Comparison of ENCODE assay signal across 19 cellular contexts in the genomic region with DNA sequence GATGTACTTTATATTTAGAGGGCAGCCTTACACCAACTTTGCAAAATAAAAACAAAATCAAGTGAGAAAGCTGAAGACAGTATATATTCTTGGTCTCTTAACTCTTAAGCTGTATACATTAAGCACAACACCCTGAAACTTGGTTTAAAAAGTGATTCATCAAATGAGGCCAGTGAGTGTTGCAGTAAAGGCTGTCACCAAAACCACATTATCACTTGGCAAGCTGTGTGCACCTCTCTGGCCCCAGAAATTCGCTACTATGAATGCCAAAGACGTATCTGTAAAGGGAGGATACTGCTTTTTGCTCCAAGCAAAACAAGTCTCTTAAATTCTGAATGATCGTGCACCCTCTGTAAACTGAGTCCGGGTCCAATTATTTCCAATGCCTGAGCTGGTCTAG.
A peak's percentile ranks its signal among the peaks of the same experiment; 100 is the strongest.
DNase-seq lines count a peak whose midpoint lies in the region; ATAC-seq and TF ChIP-seq lines count a peak whose summit lies in the region.
"Had no signal": no experiment of that assay in that cellular context is flagged by ENCODE, and none has a peak within 500 bp of the region (broad histone marks: within the 10 kb centered on the region; RNA-seq: fewer than 3 reads in every experiment).

No MANE protein-coding gene starts in this region.

- 61 to 64% methylated on average over 4 of the region's 4 CpGs for WGBS in upper lobe of left lung, 2 donors

- H3K4me1 ChIP-seq in left ventricle myocardium inferior (peaks cover 22% of the 10 kb centered on the region), upper lobe of left lung (peaks cover 4 to 11% (median 7%) of the 10 kb centered on the region in 4 donors)
- H3K4me1 ChIP-seq: transverse colon had no signal

- peaks cover 7% of the 10 kb centered on the region for H3K9me3 Mint-ChIP-seq in activated T-helper 1 cell treated with anti-CD3 and anti-CD28 coated beads, Interleukin-12 subunit alpha, Interleukin-12 subunit beta, Interleukin-2, Interleukin-4 antibody, amounts not matched to agents 30 ng/mL and 10 ng/mL and 1 ng/mL, durations not matched to agents 14 hours and 24 hours and 36 hours
- H3K9me3 Mint-ChIP-seq: activated T-cell treated with anti-CD3 and anti-CD28 coated beads, Interleukin-2, amount 50 U/mL, for 4 hours had no signal

- intact Hi-C loops in left ventricle myocardium superior (cut with micrococcal nuclease) (no loop called here), left ventricle myocardium inferior (cut with micrococcal nuclease) (no loop called here), sciatic nerve (cut with DNase I) (no loop called here)
- intact Hi-C loops in activated T-helper 1 cell treated with anti-CD3 and anti-CD28 coated beads, Interleukin-12 subunit alpha, Interleukin-12 subunit beta, Interleukin-2, Interleukin-4 antibody, amounts not matched to agents 30 ng/mL and 10 ng/mL and 1 ng/mL, durations not matched to agents 14 hours and 24 hours and 36 hours (cut with micrococcal nuclease): no loop called here

- no peak overlapping the region for H3K4me3 Mint-ChIP-seq in activated T-helper 1 cell treated with anti-CD3 and anti-CD28 coated beads, Interleukin-12 subunit alpha, Interleukin-12 subunit beta, Interleukin-2, Interleukin-4 antibody, amounts not matched to agents 30 ng/mL and 10 ng/mL and 1 ng/mL, durations not matched to agents 14 hours and 24 hours and 36 hours
- H3K4me3 Mint-ChIP-seq: activated CD4-positive, alpha-beta T cell treated with anti-CD3 and anti-CD28 coated beads, Interleukin-2, amount 10 ng/mL, durations not matched to agents 7 days and 5 days; activated T-cell treated with anti-CD3 and anti-CD28 coated beads, Interleukin-2, amount 50 U/mL, for 4 hours; naive thymus-derived CD4-positive, alpha-beta T cell had no signal

- no peak overlapping the region for H3K4me3 ChIP-seq in left ventricle myocardium inferior
- H3K4me3 ChIP-seq in upper lobe of left lung: no peak overlapping the region
- H3K4me3 ChIP-seq: dorsolateral prefrontal cortex, transverse colon had no signal

- no peak for TF ChIP-seq EP300 in upper lobe of left lung (IDR thresholded peaks at IDR 0.05)

- H3K4me1 Mint-ChIP-seq in activated T-helper 1 cell treated with anti-CD3 and anti-CD28 coated beads, Interleukin-12 subunit alpha, Interleukin-12 subunit beta, Interleukin-2, Interleukin-4 antibody, amounts not matched to agents 30 ng/mL and 10 ng/mL and 1 ng/mL, durations not matched to agents 14 hours and 24 hours and 36 hours (ENCODE audit: low read depth): peaks cover 10% of the 10 kb centered on the region
- H3K4me1 Mint-ChIP-seq: activated CD4-positive, alpha-beta T cell treated with anti-CD3 and anti-CD28 coated beads, Interleukin-2, amount 10 ng/mL, durations not matched to agents 7 days and 5 days had no signal

- TF ChIP-seq CTCF in left ventricle myocardium inferior (IDR thresholded peaks at IDR 0.05; ENCODE audit: borderline replicate concordance): no peak
- no peak for TF ChIP-seq CTCF in upper lobe of left lung (IDR thresholded peaks at IDR 0.05)

- H3K36me3 ChIP-seq in left ventricle myocardium inferior: peaks cover 37% of the 10 kb centered on the region
- H3K36me3 ChIP-seq in upper lobe of left lung: peaks cover 0 to 33% (median 9%) of the 10 kb centered on the region in 4 donors

- no peak for TF ChIP-seq POLR2A in upper lobe of left lung (IDR thresholded peaks at IDR 0.05)

- peak overlapping the region; percentile 13 for H3K27ac Mint-ChIP-seq in activated T-helper 1 cell treated with anti-CD3 and anti-CD28 coated beads, Interleukin-12 subunit alpha, Interleukin-12 subunit beta, Interleukin-2, Interleukin-4 antibody, amounts not matched to agents 30 ng/mL and 10 ng/mL and 1 ng/mL, durations not matched to agents 14 hours and 24 hours and 36 hours
- H3K27ac Mint-ChIP-seq: activated CD4-positive, alpha-beta T cell treated with anti-CD3 and anti-CD28 coated beads, Interleukin-2, amount 10 ng/mL, durations not matched to agents 7 days and 5 days; naive thymus-derived CD4-positive, alpha-beta T cell had no signal

- H3K27ac ChIP-seq in left ventricle myocardium inferior (replicated peaks): no peak overlapping the region
- peak overlapping the region in 3 of 4 donors; percentile 21 to 46 (median 33) for H3K27ac ChIP-seq in upper lobe of left lung
- H3K27ac ChIP-seq: transverse colon had no signal

- no peaks in the 10 kb centered on the region for H3K36me3 Mint-ChIP-seq in activated T-helper 1 cell treated with anti-CD3 and anti-CD28 coated beads, Interleukin-12 subunit alpha, Interleukin-12 subunit beta, Interleukin-2, Interleukin-4 antibody, amounts not matched to agents 30 ng/mL and 10 ng/mL and 1 ng/mL, durations not matched to agents 14 hours and 24 hours and 36 hours (ENCODE audit: low read depth)

- no peaks in the 10 kb centered on the region for H3K27me3 Mint-ChIP-seq in activated T-helper 1 cell treated with anti-CD3 and anti-CD28 coated beads, Interleukin-12 subunit alpha, Interleukin-12 subunit beta, Interleukin-2, Interleukin-4 antibody, amounts not matched to agents 30 ng/mL and 10 ng/mL and 1 ng/mL, durations not matched to agents 14 hours and 24 hours and 36 hours (ENCODE audit: insufficient read depth)
- H3K27me3 Mint-ChIP-seq: naive thymus-derived CD4-positive, alpha-beta T cell had no signal

- H3K27me3 ChIP-seq in left ventricle myocardium inferior (ENCODE audit: low read depth) (no peaks in the 10 kb centered on the region), upper lobe of left lung (no peaks in the 10 kb centered on the region)
- H3K27me3 ChIP-seq: dorsolateral prefrontal cortex, transverse colon had no signal

- ATAC-seq in left ventricle myocardium superior (peak; percentile 22), upper lobe of left lung (ENCODE audit: low FRiP score in 2 of 2) (no peak), sciatic nerve (no peak)
- ATAC-seq: activated T-cell treated with anti-CD3 and anti-CD28 coated beads, Interleukin-2, amount 50 U/mL, for 4 hours; left colon; naive thymus-derived CD4-positive, alpha-beta T cell had no signal

- no peaks in the 10 kb centered on the region for H3K9me3 ChIP-seq in left ventricle myocardium inferior (replicated peaks)
- H3K9me3 ChIP-seq in upper lobe of left lung: no peaks in the 10 kb centered on the region
- H3K9me3 ChIP-seq: transverse colon had no signal

- DNase-seq in left ventricle myocardium superior: no peak
- no peak for DNase-seq in left ventricle myocardium inferior
- DNase-seq in activated T-helper 1 cell treated with anti-CD3 and anti-CD28 coated beads, Interleukin-12 subunit alpha, Interleukin-12 subunit beta, Interleukin-2, Interleukin-4 antibody, amounts not matched to agents 30 ng/mL and 10 ng/mL and 1 ng/mL, durations not matched to agents 14 hours and 24 hours and 36 hours (ENCODE audit: low spot score): no peak
- DNase-seq in glomerular visceral epithelial cell (ENCODE audit: extremely low spot score): peak; percentile 24
- no peak for DNase-seq in upper lobe of left lung
- DNase-seq in superior temporal gyrus (ENCODE audit: extremely low spot score): no peak
- no peak for DNase-seq in sciatic nerve (ENCODE audit: low spot score)
- DNase-seq in NCI-H2029 treated with DMSO at 0.1 percent for 48 hours (lab: John Stamatoyannopoulos, UW): no peak
- DNase-seq: activated CD4-positive, alpha-beta T cell treated with anti-CD3 and anti-CD28 coated beads, Interleukin-2, amount 10 ng/mL, durations not matched to agents 7 days and 5 days; activated T-cell treated with anti-CD3 and anti-CD28 coated beads, Interleukin-2, amount 50 U/mL, for 4 hours; anterior cingulate cortex; dorsolateral prefrontal cortex; left colon; naive thymus-derived CD4-positive, alpha-beta T cell; NCI-H1105 treated with DMSO at 0.1 percent for 48 hours; NCI-H2227 treated with DMSO at 0.1 percent for 48 hours; SHP77 treated with DMSO at 0.1 percent for 48 hours; stimulated activated CD4-positive, alpha-beta T cell treated with anti-CD3 and anti-CD28 coated beads, Interleukin-1b, Interleukin-23, amount 100 ng/mL, for 48 hours; transverse colon had no signal
